ENCODE assay signal across 9 cellular contexts in the genomic region with DNA sequence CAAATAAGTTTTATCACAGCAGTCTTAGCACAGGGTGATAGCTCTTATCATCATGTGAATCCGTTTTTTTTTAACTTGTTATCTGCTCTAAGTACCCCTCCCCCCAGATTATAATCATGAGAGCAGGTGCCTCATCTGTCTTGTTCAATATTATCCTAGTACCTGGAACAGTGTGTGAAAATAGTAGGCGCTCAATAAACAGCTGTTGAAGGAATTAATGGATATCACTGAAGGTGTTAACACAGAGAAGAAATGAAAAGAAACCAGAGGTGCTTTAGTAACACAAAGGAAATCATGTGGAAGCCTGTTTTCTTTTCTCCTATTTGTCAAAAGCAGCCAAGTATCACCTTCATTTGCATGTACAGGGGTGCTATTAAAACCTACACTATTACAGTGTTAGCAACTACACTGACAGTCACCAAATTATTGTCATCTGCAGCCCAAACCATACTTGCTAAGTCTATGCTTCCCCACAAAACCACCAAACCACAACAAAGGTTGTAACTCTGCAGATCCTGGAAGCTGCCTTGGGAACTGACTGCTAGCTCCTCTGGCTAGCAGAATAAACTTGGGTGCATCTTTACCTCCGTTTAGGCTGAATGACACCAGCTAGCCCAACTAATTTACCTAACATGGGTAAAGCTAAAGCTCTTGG. TPM values are rescaled to one million over a fixed set of nuclear protein-coding genes. Genes with fewer than 3 reads are reported as not detected.
DNase-seq lines count a peak whose midpoint lies in the region; ATAC-seq and TF ChIP-seq lines count a peak whose summit lies in the region.
"Had no signal": no experiment of that assay in that cellular context is flagged by ENCODE, and none has a peak within 500 bp of the region (broad histone marks: within the 10 kb centered on the region; RNA-seq: fewer than 3 reads in every experiment).

No MANE protein-coding gene starts in this region.

- in situ Hi-C loops in mammary epithelial cell (cut with MboI; ENCODE audit: low sequenced_read_pairs in 2 of 2): no loop called here

- no peaks in the 10 kb centered on the region for H4K20me1 ChIP-seq in mammary epithelial cell (ENCODE audit: insufficient read depth, low read length)

- peak overlapping the region; percentile 52 for H3K4me2 ChIP-seq in mammary epithelial cell (ENCODE audit: insufficient read depth, low read depth, low read length)

- H3K9ac ChIP-seq in mammary epithelial cell (ENCODE audit: insufficient read depth, low read length): no peak overlapping the region

- CTCF ChIA-PET in mammary epithelial cell (lab: Charles Lee; ENCODE audit: low non-redundant PET): no interaction called here

- dilution Hi-C loops in mammary epithelial cell (cut with HindIII; ENCODE audit: low sequenced_read_pairs): no loop called here

- intact Hi-C loops in mammary epithelial cell (cut with micrococcal nuclease): loop anchor here (10.0 kb wide), 1 partner anchor 281 kb away; no protein-coding TSS in a partner anchor

- peaks cover 15% of the 10 kb centered on the region for H3K36me3 ChIP-seq in mammary epithelial cell (ENCODE audit: insufficient read depth, low read length)

- H2AFZ ChIP-seq in mammary epithelial cell (ENCODE audit: low read depth, low read length): no peak overlapping the region

- no peak for TF ChIP-seq CTCF in mammary epithelial cell (conservative IDR thresholded peaks at IDR 0.05 in 1 of 2, IDR thresholded peaks at IDR 0.05 in 1 of 2; ENCODE audit: extremely low read depth in 1 of 2, insufficient read depth in 1 of 2, low read depth in 1 of 2, low read length in 2 of 2)

- H3K9me3 ChIP-seq in mammary epithelial cell (replicated peaks; ENCODE audit: insufficient read depth, low read length): no peaks in the 10 kb centered on the region

- H3K27ac ChIP-seq in mammary epithelial cell (ENCODE audit: insufficient read depth, low read depth, low read length): no peak overlapping the region
- H3K27ac ChIP-seq: C4-2B had no signal

- H3K4me1 ChIP-seq in mammary epithelial cell (ENCODE audit: insufficient read depth, low read length): peaks cover 32% of the 10 kb centered on the region

- peaks cover 74% of the 10 kb centered on the region for H3K79me2 ChIP-seq in mammary epithelial cell (ENCODE audit: insufficient read depth, low read length)

- ATAC-seq in stimulated activated naive CD8-positive, alpha-beta T cell treated with anti-CD3 and anti-CD28 coated beads, Interleukin-15, Interleukin-2, amounts not matched to agents 100 U/mL and 50 U/mL, for 24 hours: peak; percentile 55

- DNase-seq in activated gamma-delta T cell treated with Interleukin-2 at 50 U/mL for 16 hours (peak; percentile 53), activated gamma-delta T cell (lab: John Stamatoyannopoulos, UW) (no peak), T-helper 1 cell (peak; percentile 20 to 81 (median 69)), mammary epithelial cell (peak; percentile 25), T1000 (lab: John Stamatoyannopoulos, UW) (no peak), DMS79 treated with DMSO at 0.1 percent for 48 hours (lab: John Stamatoyannopoulos, UW) (no peak), AG08396 (ENCODE audit: low spot score) (no peak)
- peak; percentile 32 for DNase-seq in stimulated activated naive CD8-positive, alpha-beta T cell treated with anti-CD3 and anti-CD28 coated beads, Interleukin-15, Interleukin-2, amounts not matched to agents 100 U/mL and 50 U/mL, for 24 hours

- no TSS peak for BruUV-seq in mammary epithelial cell (replicated peaks; lab: Mats Ljungman, UMichigan)

- no peaks in the 10 kb centered on the region for H3K27me3 ChIP-seq in mammary epithelial cell (ENCODE audit: insufficient read depth, low read length)

- H3K4me3 ChIP-seq in mammary epithelial cell (replicated peaks in 1 of 3; ENCODE audit: insufficient read depth in 1 of 3, low read depth in 2 of 3, low read length in 3 of 3): peak overlapping the region in 1 of 3 experiments; percentile 10

- 68% methylated on average over 3 of the region's 3 CpGs for WGBS in mammary epithelial cell (ENCODE audit: low coverage, missing lambda C conversion rate)

RNA-seq across cellular contexts. Expression of a gene that starts 2.9 kb away (rescaled TPM):
- 10 to 100 TPM; 42.5 to 68.2 TPM for total RNA-seq in mammary epithelial cell
- 19.4 TPM for polyA plus RNA-seq in mammary epithelial cell
- polyA minus RNA-seq in mammary epithelial cell: 47.5 TPM

RNA-seq across cellular contexts. Expression of a gene that starts 3.1 kb away (rescaled TPM):
- 10 to 100 TPM in 1 of 2 donors, 1 to 10 TPM in 1; 5.0 to 11.7 TPM for total RNA-seq in mammary epithelial cell
- 7.7 TPM for polyA plus RNA-seq in mammary epithelial cell
- polyA minus RNA-seq in mammary epithelial cell: 0.31 TPM

RNA-seq across cellular contexts. Expression of a gene that starts 50.7 kb away (rescaled TPM):
- 100 to 1,000 TPM in 1 of 2 donors, 10 to 100 TPM in 1; 85.2 to 143 TPM for total RNA-seq in mammary epithelial cell
- polyA plus RNA-seq in mammary epithelial cell: 91.5 TPM
- polyA minus RNA-seq in mammary epithelial cell: 127 TPM

RNA-seq across cellular contexts. Expression of a gene that starts 50.8 kb away (rescaled TPM):
- 10 to 100 TPM in 1 of 2 donors, 1 to 10 TPM in 1; 7.2 to 22.9 TPM for total RNA-seq in mammary epithelial cell
- 22.9 TPM for polyA plus RNA-seq in mammary epithelial cell
- polyA minus RNA-seq in mammary epithelial cell: 13.1 TPM

Comparison
In these comparisons a context has a peak if more than half of its experiments do, and no peak if none do; other contexts are left out.
1. DNase-seq: peak in activated gamma-delta T cell treated with Interleukin-2 at 50 U/mL for 16 hours (single experiment), T-helper 1 cell (5 of 5), mammary epithelial cell (single experiment) and stimulated activated naive CD8-positive, alpha-beta T cell treated with anti-CD3 and anti-CD28 coated beads, Interleukin-15, Interleukin-2, amounts not matched to agents 100 U/mL and 50 U/mL, for 24 hours (single experiment); none in activated gamma-delta T cell (single experiment), T1000 (single experiment), DMS79 treated with DMSO at 0.1 percent for 48 hours (single experiment) and AG08396 (single experiment).